In the genomic region with DNA sequence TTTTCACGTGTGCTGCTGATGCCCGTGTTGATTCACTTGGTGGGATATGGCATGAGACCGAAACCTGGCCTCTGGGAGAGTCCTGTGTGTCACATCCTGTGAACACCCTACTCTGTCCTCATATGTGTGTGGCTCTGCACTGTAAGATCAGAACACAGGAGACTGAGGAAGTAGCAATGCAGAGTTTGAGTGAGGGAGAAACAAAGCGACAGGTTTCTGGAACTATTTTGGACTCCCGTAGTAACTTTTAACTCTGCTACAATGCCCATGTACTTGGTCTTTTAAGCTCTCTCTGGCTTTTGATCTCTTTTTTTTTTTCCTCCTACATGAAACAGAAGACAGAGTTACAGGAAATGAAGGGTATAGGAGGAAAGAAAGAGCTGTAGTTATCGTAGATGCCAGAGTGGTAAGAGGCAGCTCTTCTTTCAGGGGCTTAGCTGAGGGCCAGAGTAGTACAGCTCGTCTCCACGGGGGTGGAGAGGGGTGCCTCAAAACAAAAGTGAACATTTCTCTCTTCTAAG, we compare ENCODE assay signal across 8 cellular contexts. TPM values are rescaled to one million over a fixed set of nuclear protein-coding genes. Genes with fewer than 3 reads are reported as not detected.
A peak's percentile ranks its signal among the peaks of the same experiment; 100 is the strongest.
DNase-seq lines count a peak whose midpoint lies in the region; ATAC-seq lines count a peak whose summit lies in the region.

No MANE protein-coding gene starts in this region.

- ATAC-seq in GM18858 (IDR thresholded peaks at IDR 0.05; ENCODE audit: unreplicated experiment) (peak; percentile 65), HG02938 (IDR thresholded peaks at IDR 0.05; ENCODE audit: unreplicated experiment) (peak; percentile 66), left lobe of liver (peak; percentile 49)

- DNase-seq in T follicular helper cell (ENCODE audit: low read depth): peak; percentile 37
- peak; percentile 30 for DNase-seq in amniotic stem cell (lab: John Stamatoyannopoulos, UW)
- DNase-seq in left lobe of liver (ENCODE audit: low spot score): no peak
- peak; percentile 9 to 21 for DNase-seq in stimulated activated CD8-positive, alpha-beta memory T cell treated with anti-CD3 and anti-CD28 coated beads, Interleukin-4, amount 100 ng/mL, for 1 hour (ENCODE audit: low read depth in 2 of 2, low spot score in 1 of 2)
- DNase-seq in NCI-H146 treated with DMSO at 0.1 percent for 48 hours (lab: John Stamatoyannopoulos, UW; ENCODE audit: unreplicated experiment): no peak
- DNase-seq in ureter (ENCODE audit: low spot score): no peak

RNA-seq across cellular contexts. Expression of a gene that starts 26.6 kb away (rescaled TPM):
- total RNA-seq in left lobe of liver (18.7 TPM), ureter (56.7 TPM)

Comparison
In these comparisons a context has a peak if more than half of its experiments do, and no peak if none do; other contexts are left out.
1. DNase-seq: peak in T follicular helper cell (single experiment), amniotic stem cell (single experiment) and stimulated activated CD8-positive, alpha-beta memory T cell treated with anti-CD3 and anti-CD28 coated beads, Interleukin-4, amount 100 ng/mL, for 1 hour (2 of 2); none in left lobe of liver (single experiment), NCI-H146 treated with DMSO at 0.1 percent for 48 hours (single experiment) and ureter (single experiment).
2. Peak in every context shown above with its lines, with median percentiles within 50 percentile points of each other: ATAC-seq.